ENCODE assay signal across 8 cellular contexts in genomic region chr6:146857960-146858308, GRCh38.
DNase-seq lines count a peak whose midpoint lies in the region; ATAC-seq and TF ChIP-seq lines count a peak whose summit lies in the region.

No MANE protein-coding gene starts in this region.

- no peaks in the 10 kb centered on the region for H3K9me3 ChIP-seq in ES-I3 (ENCODE audit: control insufficient read depth, insufficient read depth, low read length)
- H3K9me3 ChIP-seq in duodenal mucosa (ENCODE audit: control insufficient read depth in 1 of 2, low read length in 2 of 2), result no peaks in the 10 kb centered on the region

- H3K27me3 ChIP-seq in GM23338 (ENCODE audit: insufficient read depth) (no peaks in the 10 kb centered on the region), duodenal mucosa (ENCODE audit: control insufficient read depth in 1 of 2, insufficient read depth in 2 of 2, low read length in 2 of 2) (no peaks in the 10 kb centered on the region)

- no peaks in the 10 kb centered on the region for H3K9me2 ChIP-seq in GM23338 (ENCODE audit: insufficient read depth)

- H3K27me3 Mint-ChIP-seq in GM23338 (ENCODE audit: insufficient read depth, low read depth, poor library complexity) (peaks cover 6% of the 10 kb centered on the region), nephron (ENCODE audit: low read depth) (peaks cover 16% of the 10 kb centered on the region)

- H3K36me3 ChIP-seq in ES-I3 (ENCODE audit: insufficient read depth, low read length) (no peaks in the 10 kb centered on the region), GM23338 (ENCODE audit: insufficient read depth) (no peaks in the 10 kb centered on the region), duodenal mucosa (ENCODE audit: control insufficient read depth in 1 of 2, insufficient read depth in 2 of 2, low read length in 2 of 2) (no peaks in the 10 kb centered on the region)

- peaks cover 7% of the 10 kb centered on the region; the same call in 1 of the 3 replicates for H3K4me1 Mint-ChIP-seq in GM23338
- peaks cover 22% of the 10 kb centered on the region for H3K4me1 Mint-ChIP-seq in nephron

- H3K36me3 Mint-ChIP-seq in GM23338 (ENCODE audit: low read depth) (no peaks in the 10 kb centered on the region; the same call in 2 of the 3 replicates), nephron (ENCODE audit: low read depth) (no peaks in the 10 kb centered on the region)

- H3K9me3 Mint-ChIP-seq in GM23338 (no peaks in the 10 kb centered on the region), nephron (no peaks in the 10 kb centered on the region)

- no peaks in the 10 kb centered on the region for H4K20me1 ChIP-seq in GM23338 (replicated peaks; ENCODE audit: insufficient read depth)

- H3K27ac Mint-ChIP-seq in GM23338 (no peak overlapping the region), nephron (peak overlapping the region; percentile 27 to 57 (median 50))

- H3K4me3 ChIP-seq in GM23338 (peak overlapping the region; percentile 49), duodenal mucosa (ENCODE audit: low read depth in 1 of 2, low read length in 2 of 2) (peak overlapping the region; percentile 2 to 33)

- H3K9ac ChIP-seq in ES-I3 (ENCODE audit: low read depth, low read length) (peak overlapping the region; percentile 59; the same call in 1 of the 2 replicates), duodenal mucosa (ENCODE audit: low read depth in 1 of 2, low read length in 2 of 2) (no peak overlapping the region)

- H3K4me3 Mint-ChIP-seq in GM23338, result peak overlapping the region; percentile 70
- peak overlapping the region; percentile 76 to 83 (median 83) for H3K4me3 Mint-ChIP-seq in nephron

- no peaks in the 10 kb centered on the region for H3F3A ChIP-seq in GM23338 (replicated peaks; ENCODE audit: low read depth)

- no peak overlapping the region for H3K27ac ChIP-seq in GM23338 (ENCODE audit: low read depth)
- H3K27ac ChIP-seq in duodenal mucosa (ENCODE audit: low read depth, low read length), result no peak overlapping the region

- ATAC-seq in GM23338, result peak; percentile 88
- no peak for ATAC-seq in GM18861 (IDR thresholded peaks at IDR 0.05; ENCODE audit: unreplicated experiment)

- H3K79me2 ChIP-seq in GM23338 (replicated peaks; ENCODE audit: insufficient read depth), result no peaks in the 10 kb centered on the region

- peak overlapping the region; percentile 74 for H3K4me2 ChIP-seq in GM23338

- TF ChIP-seq CTCF in GM23338 (conservative IDR thresholded peaks at IDR 0.05; ENCODE audit: low read depth in 2 of 2), result no peak
- TF ChIP-seq CTCF in nephron (IDR thresholded peaks at IDR 0.05; ENCODE audit: unreplicated experiment in 3 of 3), result no peak

- DNase-seq in GM23338 (ENCODE audit: low spot score), result peak; percentile 61
- peak; percentile 6 for DNase-seq in NCI-H510A (lab: John Stamatoyannopoulos, UW)
- DNase-seq in SW480 (ENCODE audit: low spot score), result no peak
- DNase-seq in NCI-H1048 (lab: John Stamatoyannopoulos, UW), result no peak

- peak overlapping the region; percentile 80 for H2AFZ ChIP-seq in GM23338

- H3K4me1 ChIP-seq in ES-I3 (ENCODE audit: insufficient read depth, low read length) (no peaks in the 10 kb centered on the region), GM23338 (ENCODE audit: insufficient read depth) (no peaks in the 10 kb centered on the region), duodenal mucosa (ENCODE audit: control insufficient read depth in 1 of 2, insufficient read depth in 2 of 2, low read length in 2 of 2) (peaks cover 0 to 2% of the 10 kb centered on the region in 2 donors)

TF ChIP-seq in GM23338, 12 proteins besides CTCF, POLR2A, EP300 and RAD21 (continues in another document):
- TF ChIP-seq ZNF462 (CRISPR knock-in tag; IDR thresholded peaks at IDR 0.05), result no peak
- no peak for TF ChIP-seq NANOG (IDR thresholded peaks at IDR 0.05; ENCODE audit: borderline replicate concordance)
- no peak for TF ChIP-seq EZH2phosphoT487 (IDR thresholded peaks at IDR 0.05; ENCODE audit: unreplicated experiment)
- no peak for TF ChIP-seq ZNF114 (CRISPR knock-in tag; IDR thresholded peaks at IDR 0.05)
- TF ChIP-seq CREB1 (CRISPR knock-in tag; IDR thresholded peaks at IDR 0.05; ENCODE audit: low read depth), result no peak
- no peak for TF ChIP-seq EZH2 (IDR thresholded peaks at IDR 0.05; ENCODE audit: low read depth, unreplicated experiment)
- TF ChIP-seq ETS1 (IDR thresholded peaks at IDR 0.05), result no peak
- no peak for TF ChIP-seq ZNF331 (CRISPR knock-in tag; IDR thresholded peaks at IDR 0.05; ENCODE audit: low read depth)
- TF ChIP-seq STAT1 (IDR thresholded peaks at IDR 0.05; ENCODE audit: unreplicated experiment), result no peak

Comparison
In these comparisons a context has a peak if more than half of its experiments do, and no peak if none do; other contexts are left out.
1. DNase-seq: peak in GM23338 (single experiment) and NCI-H510A (single experiment); none in SW480 (single experiment) and NCI-H1048 (single experiment).